34 cellular contexts compared by ENCODE assay signal in the genomic region with DNA sequence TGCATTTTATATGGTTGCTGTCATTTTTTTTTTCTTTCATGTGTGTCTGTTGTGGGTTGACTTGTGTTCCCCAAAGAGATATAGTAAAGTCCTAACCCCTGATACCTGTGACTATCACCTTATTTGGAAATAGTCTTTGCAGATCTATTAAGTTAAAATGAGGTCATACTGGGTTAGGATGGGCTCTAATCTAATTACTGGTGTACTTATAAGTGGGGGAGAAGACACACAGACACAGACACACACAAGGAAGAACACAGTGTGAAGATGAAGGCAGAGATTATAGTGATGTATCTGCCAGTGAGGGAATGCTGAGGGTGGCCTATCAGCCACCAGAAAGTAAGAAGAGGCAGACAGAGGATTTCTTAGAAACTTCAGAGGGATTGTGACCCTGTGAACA.
"Had no signal": no experiment of that assay in that cellular context is flagged by ENCODE, and none has a peak within 500 bp of the region (broad histone marks: within the 10 kb centered on the region; RNA-seq: fewer than 3 reads in every experiment).

No MANE protein-coding gene starts in this region.

- H3K27ac Mint-ChIP-seq: immature natural killer cell; naive thymus-derived CD8-positive, alpha-beta T cell; stimulated activated effector memory CD8-positive, alpha-beta T cell treated with anti-CD3 and anti-CD28 coated beads, Interleukin-12 subunit alpha, Interleukin-12 subunit beta, amount 100 ng/mL, for 72 hours; stimulated activated naive CD8-positive, alpha-beta T cell treated with anti-CD3 and anti-CD28 coated beads, Interleukin-15, Interleukin-2, amounts not matched to agents 100 ng/mL and 50 ng/mL, for 24 hours; T-helper 2 cell treated with Interferon-gamma antibody and Interleukin-4, amounts not matched to agents 5 μg/mL and 100 μg/mL, for 36 hours had no signal

- H3K27me3 ChIP-seq: brain microvascular endothelial cell, esophagus muscularis mucosa, foreskin keratinocyte, heart left ventricle, neutrophil, pancreas, upper lobe of left lung, vagina had no signal

- H3K9me3 ChIP-seq: esophagus muscularis mucosa, heart left ventricle, neutrophil, pancreas, prostate gland, thoracic aorta, upper lobe of left lung, vagina had no signal

- H3K9me3 Mint-ChIP-seq: immature natural killer cell; naive thymus-derived CD8-positive, alpha-beta T cell; stimulated activated effector memory CD8-positive, alpha-beta T cell treated with anti-CD3 and anti-CD28 coated beads, Interleukin-12 subunit alpha, Interleukin-12 subunit beta, amount 100 ng/mL, for 72 hours; stimulated activated naive CD8-positive, alpha-beta T cell treated with anti-CD3 and anti-CD28 coated beads, Interleukin-15, Interleukin-2, amounts not matched to agents 100 ng/mL and 50 ng/mL, for 24 hours; T-helper 2 cell treated with Interferon-gamma antibody and Interleukin-4, amounts not matched to agents 5 μg/mL and 100 μg/mL, for 36 hours had no signal

- H3K36me3 Mint-ChIP-seq: immature natural killer cell; naive thymus-derived CD8-positive, alpha-beta T cell; stimulated activated effector memory CD8-positive, alpha-beta T cell treated with anti-CD3 and anti-CD28 coated beads, Interleukin-12 subunit alpha, Interleukin-12 subunit beta, amount 100 ng/mL, for 72 hours had no signal

- H3K4me1 Mint-ChIP-seq: immature natural killer cell; stimulated activated effector memory CD8-positive, alpha-beta T cell treated with anti-CD3 and anti-CD28 coated beads, Interleukin-12 subunit alpha, Interleukin-12 subunit beta, amount 100 ng/mL, for 72 hours had no signal

- H3K4me1 ChIP-seq: pancreas, prostate gland had no signal

- H3K4me3 Mint-ChIP-seq: immature natural killer cell; naive thymus-derived CD8-positive, alpha-beta T cell; stimulated activated effector memory CD8-positive, alpha-beta T cell treated with anti-CD3 and anti-CD28 coated beads, Interleukin-12 subunit alpha, Interleukin-12 subunit beta, amount 100 ng/mL, for 72 hours; stimulated activated naive CD8-positive, alpha-beta T cell treated with anti-CD3 and anti-CD28 coated beads, Interleukin-15, Interleukin-2, amounts not matched to agents 100 ng/mL and 50 ng/mL, for 24 hours; T-helper 2 cell treated with Interferon-gamma antibody and Interleukin-4, amounts not matched to agents 5 μg/mL and 100 μg/mL, for 36 hours had no signal

- DNase-seq: activated CD4-positive, alpha-beta T cell treated with anti-CD3 and anti-CD28 coated beads for 48 hours; activated CD4-positive, alpha-beta T cell treated with anti-CD3 and anti-CD28 coated beads, Interleukin-2, amount 50 U/mL, for 48 hours; activated CD8-positive, alpha-beta memory T cell treated with anti-CD3 and anti-CD28 coated beads for 24 hours; activated gamma-delta T cell treated with Interleukin-2 at 50 U/mL for 16 hours; activated naive CD4-positive, alpha-beta T cell treated with anti-CD3 and anti-CD28 coated beads, Interleukin-2, amount 50 U/mL, for 16 hours; activated T-cell treated with anti-CD3 and anti-CD28 coated beads, Interleukin-2, amount 50 U/mL, for 1 hour; amniotic stem cell; brain microvascular endothelial cell; caudate nucleus; cortex of kidney; foreskin keratinocyte; heart left ventricle; hypothalamus; immature natural killer cell; kidney; left colon; midbrain; naive thymus-derived CD8-positive, alpha-beta T cell; pancreas; retina; stimulated activated CD4-positive, alpha-beta T cell treated with anti-CD3 and anti-CD28 coated beads, Interleukin-4, amount 100 ng/mL, for 24 hours; T-helper 1 cell; upper lobe of left lung had no signal

- ATAC-seq: activated CD4-positive, CD25-positive, alpha-beta regulatory T cell treated with anti-CD3 and anti-CD28 coated beads, Interleukin-2, amount 50 U/mL, for 24 hours; foreskin keratinocyte; heart left ventricle; left colon; naive thymus-derived CD8-positive, alpha-beta T cell; pancreas; sciatic nerve; stimulated activated effector memory CD8-positive, alpha-beta T cell treated with anti-CD3 and anti-CD28 coated beads, Interleukin-12 subunit alpha, Interleukin-12 subunit beta, amount 100 ng/mL, for 72 hours had no signal

- H3K4me3 ChIP-seq: esophagus muscularis mucosa, heart left ventricle, pancreas, prostate gland, skin epidermis, thoracic aorta, upper lobe of left lung, vagina had no signal

- H3K27me3 Mint-ChIP-seq: stimulated activated naive CD8-positive, alpha-beta T cell treated with anti-CD3 and anti-CD28 coated beads, Interleukin-15, Interleukin-2, amounts not matched to agents 100 ng/mL and 50 ng/mL, for 24 hours had no signal

- H3K36me3 ChIP-seq: brain microvascular endothelial cell, esophagus muscularis mucosa, heart left ventricle, neutrophil, pancreas, prostate gland, thoracic aorta, upper lobe of left lung, vagina had no signal

- H3K27ac ChIP-seq: brain microvascular endothelial cell, esophagus muscularis mucosa, foreskin keratinocyte, heart left ventricle, neutrophil, pancreas, prostate gland, skin epidermis, thoracic aorta, upper lobe of left lung, vagina had no signal
